23 cellular contexts compared by ENCODE assay signal in genomic region chr12:4584281-4584680, GRCh38.
"Had no signal": no experiment of that assay in that cellular context is flagged by ENCODE, and none has a peak within 500 bp of the region (broad histone marks: within the 10 kb centered on the region; RNA-seq: fewer than 3 reads in every experiment).

No MANE protein-coding gene starts in this region.

- H3K9me3 ChIP-seq: adrenal gland, gastroesophageal sphincter, heart right ventricle, spleen, testis had no signal

- H3K27me3 ChIP-seq: adrenal gland, spleen, testis had no signal

- H3K4me3 Mint-ChIP-seq: immature natural killer cell; stimulated activated memory B cell treated with anti-CD40 and anti-IgM and Interleukin-4, amounts not matched to agents 10 μg/mL and 1 μg/mL and 100 μg/mL, for 72 hours; type B pancreatic cell had no signal

- H3K4me1 Mint-ChIP-seq: immature natural killer cell had no signal

- H3K4me1 ChIP-seq: adrenal gland, gastroesophageal sphincter, testis had no signal

- H3K36me3 ChIP-seq: adrenal gland, gastroesophageal sphincter, heart right ventricle, spleen, WERI-Rb-1 had no signal

- H3K4me3 ChIP-seq: adrenal gland, gastroesophageal sphincter, heart right ventricle, spleen, testis had no signal

- H3K27ac Mint-ChIP-seq: activated naive CD4-positive, alpha-beta T cell treated with anti-CD3 and anti-CD28 coated beads, Interleukin-2, amount 50 U/mL, for 72 hours; immature natural killer cell; type B pancreatic cell had no signal

- H3K36me3 Mint-ChIP-seq: activated naive CD4-positive, alpha-beta T cell treated with anti-CD3 and anti-CD28 coated beads, Interleukin-2, amount 50 U/mL, for 72 hours; immature natural killer cell; stimulated activated memory B cell treated with anti-CD40 and anti-IgM and Interleukin-4, amounts not matched to agents 10 μg/mL and 1 μg/mL and 100 μg/mL, for 72 hours; type B pancreatic cell had no signal

- H3K27me3 Mint-ChIP-seq: stimulated activated memory B cell treated with anti-CD40 and anti-IgM and Interleukin-4, amounts not matched to agents 10 μg/mL and 1 μg/mL and 100 μg/mL, for 72 hours had no signal

- H3K9me3 Mint-ChIP-seq: activated naive CD4-positive, alpha-beta T cell treated with anti-CD3 and anti-CD28 coated beads, Interleukin-2, amount 50 U/mL, for 72 hours; stimulated activated memory B cell treated with anti-CD40 and anti-IgM and Interleukin-4, amounts not matched to agents 10 μg/mL and 1 μg/mL and 100 μg/mL, for 72 hours; type B pancreatic cell had no signal

- H3K27ac ChIP-seq: adrenal gland, gastroesophageal sphincter, heart right ventricle, spleen, testis, WERI-Rb-1 had no signal

- DNase-seq: activated CD4-positive, alpha-beta T cell treated with anti-CD3 and anti-CD28 coated beads for 1 hour; activated CD8-positive, alpha-beta memory T cell treated with anti-CD3 and anti-CD28 coated beads for 24 hours; activated CD8-positive, alpha-beta memory T cell treated with anti-CD3 and anti-CD28 coated beads, Interleukin-2, amount 50 U/mL, for 48 hours; activated gamma-delta T cell treated with Interleukin-2 at 50 U/mL for 16 hours; adrenal gland; cerebellar nuclear complex; cortex of kidney; effector CD4-positive, alpha-beta T cell; heart right ventricle; immature natural killer cell; left ventricle myocardium superior; occipital lobe; posterior cingulate gyrus; retina; spleen; stimulated activated CD4-positive, alpha-beta T cell treated with anti-CD3 and anti-CD28 coated beads, Interleukin-4, amount 100 ng/mL, for 4 hours; testis; WERI-Rb-1 had no signal

- ATAC-seq: activated naive CD4-positive, alpha-beta T cell treated with anti-CD3 and anti-CD28 coated beads, Interleukin-2, amount 50 U/mL, for 72 hours; esophagus mucosa; gastroesophageal sphincter; heart right ventricle; left ventricle myocardium superior; stimulated activated memory B cell treated with anti-CD40 and anti-IgM and Interleukin-4, amounts not matched to agents 10 μg/mL and 1 μg/mL and 100 μg/mL, for 72 hours had no signal
